ENCODE assay signal across 34 cellular contexts in the genomic region with DNA sequence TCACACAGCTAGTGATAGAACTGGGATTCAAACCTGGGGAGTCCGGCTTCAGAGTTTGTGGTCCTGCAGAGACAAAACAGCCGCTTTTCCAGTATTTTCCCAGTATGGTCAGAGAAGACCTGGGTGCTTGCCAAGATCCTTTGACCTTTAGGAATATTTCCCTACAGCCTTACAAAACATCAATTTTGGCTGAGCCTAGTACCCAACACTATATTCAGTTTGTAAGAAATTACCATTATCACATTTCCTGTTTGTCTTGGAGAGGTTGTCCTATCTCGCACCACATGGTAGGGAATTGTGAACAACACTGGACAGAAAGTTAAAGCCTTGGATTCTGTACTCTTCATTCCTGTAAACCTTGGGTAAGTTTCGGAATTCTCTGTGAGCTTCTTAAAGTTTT.
"Had no signal": no experiment of that assay in that cellular context is flagged by ENCODE, and none has a peak within 500 bp of the region (broad histone marks: within the 10 kb centered on the region; RNA-seq: fewer than 3 reads in every experiment).

No MANE protein-coding gene starts in this region.

- H3K9me3 ChIP-seq: SJCRH30 had no signal

- ATAC-seq: activated CD8-positive, alpha-beta memory T cell treated with anti-CD3 and anti-CD28 coated beads, Interleukin-2, amount 10 ng/mL, durations not matched to agents 7 days and 5 days; activated T-cell treated with anti-CD3 and anti-CD28 coated beads, Interleukin-2, amount 50 U/mL, for 72 hours; activated T-helper 17 cell treated with anti-CD3 and anti-CD28 coated beads, Interleukin-2, amount 50 U/mL, for 72 hours had no signal

- H3K4me1 ChIP-seq: SJCRH30 had no signal

- H3K27ac ChIP-seq: brain microvascular endothelial cell, PC-9, RWPE1, SJCRH30, SK-N-MC, WERI-Rb-1 had no signal

- DNase-seq: activated CD4-positive, alpha-beta memory T cell treated with anti-CD3 and anti-CD28 coated beads, Interleukin-2, amount 10 ng/mL, durations not matched to agents 7 days and 5 days; activated CD4-positive, alpha-beta T cell treated with anti-CD3 and anti-CD28 coated beads for 1 hour; activated CD4-positive, alpha-beta T cell treated with anti-CD3 and anti-CD28 coated beads for 48 hours; activated CD4-positive, CD25-positive, alpha-beta regulatory T cell; activated CD8-positive, alpha-beta memory T cell treated with anti-CD3 and anti-CD28 coated beads for 24 hours; activated CD8-positive, alpha-beta memory T cell treated with anti-CD3 and anti-CD28 coated beads, Interleukin-2, amount 10 ng/mL, durations not matched to agents 7 days and 5 days; activated CD8-positive, alpha-beta memory T cell treated with anti-CD3 and anti-CD28 coated beads, Interleukin-2, amount 50 U/mL, for 48 hours; activated effector memory CD4-positive, alpha-beta T cell treated with anti-CD3 and anti-CD28 coated beads, Interleukin-2, amount 50 U/mL, for 16 hours; activated naive CD4-positive, alpha-beta T cell; activated naive CD4-positive, alpha-beta T cell treated with anti-CD3 and anti-CD28 coated beads, Interleukin-2, amount 50 U/mL, for 16 hours; activated naive CD8-positive, alpha-beta T cell treated with anti-CD3 and anti-CD28 coated beads for 36 hours; activated T-cell treated with anti-CD3 and anti-CD28 coated beads, Interleukin-2, amount 50 U/mL, for 1 hour; activated T-cell treated with anti-CD3 and anti-CD28 coated beads, Interleukin-2, amount 50 U/mL, for 72 hours; amniotic stem cell; aorta; brain microvascular endothelial cell; IMR-90; Karpas-422; KBM-7; NCI-H1105; NCI-H1436; NCI-H1694; NCI-H1930; NCI-H345; NCI-H524 treated with DMSO at 0.1 percent for 48 hours; NK-92 treated with Interleukin-12 subunit alpha and Interleukin-12 subunit beta, amount 100 ng/mL, for 24 hours; PC-9; SHP77; SJCRH30; T1000; WERI-Rb-1 had no signal

- H3K4me3 ChIP-seq: PC-9, SJCRH30, SK-N-MC had no signal

- H3K27me3 ChIP-seq: brain microvascular endothelial cell, SJCRH30 had no signal
